In genomic region chr11:46918778-46919513, GRCh38 we compare ENCODE assay signal across 8 cellular contexts. TPM values are rescaled to one million over a fixed set of nuclear protein-coding genes. Genes with fewer than 3 reads are reported as not detected.
DNase-seq lines count a peak whose midpoint lies in the region; ATAC-seq and TF ChIP-seq lines count a peak whose summit lies in the region.

No MANE protein-coding gene starts in this region.

- DNase-seq in SJSA1 (ENCODE audit: low read depth in 1 of 2, low spot score in 2 of 2) (no peak), fibroblast of mammary gland (ENCODE audit: low read depth) (no peak), islet precursor cell (no peak), NK-92 (lab: John Stamatoyannopoulos, UW; ENCODE audit: unreplicated experiment) (no peak), NCI-H524 treated with DMSO at 0.1 percent for 48 hours (lab: John Stamatoyannopoulos, UW) (no peak)

- H3K4me1 ChIP-seq in SJSA1 (replicated peaks): peaks cover 43% of the 10 kb centered on the region
- H3K4me1 ChIP-seq in skeletal muscle satellite cell (ENCODE audit: control insufficient read depth, insufficient read depth, low read length): peaks cover 42% of the 10 kb centered on the region

- no peak overlapping the region for H3K9ac ChIP-seq in skeletal muscle satellite cell (ENCODE audit: low read depth, low read length)

- H3K27ac ChIP-seq in SJSA1: no peak overlapping the region

- peak overlapping the region; percentile 53 for H3K4me2 ChIP-seq in skeletal muscle satellite cell (ENCODE audit: low read length)

- H3K27me3 ChIP-seq in SJSA1 (replicated peaks) (peaks cover 28% of the 10 kb centered on the region), skeletal muscle satellite cell (ENCODE audit: control insufficient read depth, insufficient read depth, low read length) (no peaks in the 10 kb centered on the region)

- peak overlapping the region; percentile 34 for H3K4me3 ChIP-seq in GM12875 (ENCODE audit: low read depth, low read length)
- H3K4me3 ChIP-seq in SJSA1: peak overlapping the region; percentile 48; the same call in 1 of the 2 replicates
- peak overlapping the region; percentile 37 for H3K4me3 ChIP-seq in fibroblast of mammary gland (ENCODE audit: control insufficient read depth, low read depth, low read length)
- H3K4me3 ChIP-seq in skeletal muscle satellite cell (ENCODE audit: low read length): peak overlapping the region; percentile 68

- no peak for ATAC-seq in HG02870 (IDR thresholded peaks at IDR 0.05; ENCODE audit: unreplicated experiment)

- TF ChIP-seq CTCF in GM12875 (IDR thresholded peaks at IDR 0.05; ENCODE audit: borderline replicate concordance, insufficient read depth, low read depth, low read length): no peak
- TF ChIP-seq CTCF in fibroblast of mammary gland (conservative IDR thresholded peaks at IDR 0.05; ENCODE audit: control insufficient read depth, insufficient read depth, low read depth, low read length): no peak

- H3K9me3 ChIP-seq in SJSA1 (replicated peaks) (0 out of 2 replicates have a peak, but pooled peaks cover 5% of the 10 kb centered on the region), skeletal muscle satellite cell (replicated peaks; ENCODE audit: low read length) (no peaks in the 10 kb centered on the region)

- H3K36me3 ChIP-seq in SJSA1 (no peaks in the 10 kb centered on the region), skeletal muscle satellite cell (ENCODE audit: insufficient read depth, low read length) (no peaks in the 10 kb centered on the region)

RNA-seq across cellular contexts. Expression of gene LRP4, which starts 0.6 kb away (rescaled TPM):
- total RNA-seq in SJSA1 (2014; rRNA removed; shearing (Covaris generic)): 0.28 and 0.32 TPM in 2 replicates
- total RNA-seq in skeletal muscle satellite cell (2012; rRNA removed): 3.5 and 4.6 TPM in 2 replicates

RNA-seq across cellular contexts. Expression of gene CSTPP1, which starts 17.6 kb away (rescaled TPM):
- 11.3 and 14.9 TPM in 2 replicates for total RNA-seq in SJSA1 (2014; rRNA removed; shearing (Covaris generic))
- 17.0 and 19.7 TPM in 2 replicates for total RNA-seq in skeletal muscle satellite cell (2012; rRNA removed)
